23 cellular contexts compared by ENCODE assay signal in the genomic region with DNA sequence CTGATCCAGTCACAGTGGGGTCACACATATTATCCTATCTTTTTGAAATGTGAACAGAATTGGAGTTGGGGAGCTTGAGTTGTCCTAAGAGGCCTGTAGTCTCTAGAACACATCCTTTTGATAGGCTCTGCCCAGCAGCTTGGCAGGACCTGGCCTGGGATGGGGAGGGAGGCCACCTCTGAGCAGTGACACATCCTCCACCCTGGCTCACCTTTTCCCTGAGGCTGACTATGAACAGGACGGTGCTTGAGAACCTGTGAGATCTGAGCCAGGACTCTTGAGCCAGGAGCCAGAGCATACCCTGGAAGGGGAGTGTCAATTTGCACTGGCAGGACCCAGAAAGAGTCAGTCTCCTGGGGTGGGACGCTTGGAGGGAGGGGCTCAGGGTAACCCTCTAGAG. TPM values are rescaled to one million over a fixed set of nuclear protein-coding genes. Genes with fewer than 3 reads are reported as not detected.
"Had no signal": no experiment of that assay in that cellular context is flagged by ENCODE, and none has a peak within 500 bp of the region (broad histone marks: within the 10 kb centered on the region; RNA-seq: fewer than 3 reads in every experiment).

No MANE protein-coding gene starts in this region.

- H3K4me3 ChIP-seq: heart left ventricle, right atrium auricular region, smooth muscle cell, tibial nerve, upper lobe of right lung had no signal

- H3K27ac ChIP-seq: heart left ventricle, right atrium auricular region, tibial nerve, upper lobe of right lung had no signal

- H3K36me3 Mint-ChIP-seq: naive thymus-derived CD4-positive, alpha-beta T cell; stimulated activated effector memory CD8-positive, alpha-beta T cell treated with anti-CD3 and anti-CD28 coated beads, Interleukin-12 subunit alpha, Interleukin-12 subunit beta, amount 100 ng/mL, for 72 hours had no signal

- H3K36me3 ChIP-seq: heart left ventricle, right atrium auricular region, tibial nerve, upper lobe of right lung had no signal

- H3K4me1 Mint-ChIP-seq: naive thymus-derived CD4-positive, alpha-beta T cell; stimulated activated effector memory CD8-positive, alpha-beta T cell treated with anti-CD3 and anti-CD28 coated beads, Interleukin-12 subunit alpha, Interleukin-12 subunit beta, amount 100 ng/mL, for 72 hours had no signal

- H3K4me1 ChIP-seq: right atrium auricular region, tibial nerve, upper lobe of right lung had no signal

- H3K4me3 Mint-ChIP-seq: naive thymus-derived CD4-positive, alpha-beta T cell; neural crest cell; stimulated activated effector memory CD8-positive, alpha-beta T cell treated with anti-CD3 and anti-CD28 coated beads, Interleukin-12 subunit alpha, Interleukin-12 subunit beta, amount 100 ng/mL, for 72 hours; stimulated activated naive CD8-positive, alpha-beta T cell treated with anti-CD3 and anti-CD28 coated beads, Interleukin-15, Interleukin-2, amounts not matched to agents 100 ng/mL and 50 ng/mL, for 24 hours had no signal

- H3K9me3 Mint-ChIP-seq: stimulated activated effector memory CD8-positive, alpha-beta T cell treated with anti-CD3 and anti-CD28 coated beads, Interleukin-12 subunit alpha, Interleukin-12 subunit beta, amount 100 ng/mL, for 72 hours; stimulated activated naive CD8-positive, alpha-beta T cell treated with anti-CD3 and anti-CD28 coated beads, Interleukin-15, Interleukin-2, amounts not matched to agents 100 ng/mL and 50 ng/mL, for 24 hours had no signal

- H3K9me3 ChIP-seq: heart left ventricle, right atrium auricular region, upper lobe of right lung had no signal

- ATAC-seq: esophagus mucosa; heart left ventricle; naive thymus-derived CD4-positive, alpha-beta T cell; stimulated activated effector memory CD8-positive, alpha-beta T cell treated with anti-CD3 and anti-CD28 coated beads, Interleukin-12 subunit alpha, Interleukin-12 subunit beta, amount 100 ng/mL, for 72 hours; upper lobe of right lung had no signal

- H3K27ac Mint-ChIP-seq: naive thymus-derived CD4-positive, alpha-beta T cell; stimulated activated effector memory CD8-positive, alpha-beta T cell treated with anti-CD3 and anti-CD28 coated beads, Interleukin-12 subunit alpha, Interleukin-12 subunit beta, amount 100 ng/mL, for 72 hours; stimulated activated naive CD8-positive, alpha-beta T cell treated with anti-CD3 and anti-CD28 coated beads, Interleukin-15, Interleukin-2, amounts not matched to agents 100 ng/mL and 50 ng/mL, for 24 hours had no signal

- H3K27me3 ChIP-seq: right atrium auricular region had no signal

- DNase-seq: dermis blood vessel endothelial cell; effector CD4-positive, alpha-beta T cell; heart left ventricle; hippocampal formation; kidney glomerular epithelial cell; mesendoderm; naive thymus-derived CD4-positive, alpha-beta T cell; stimulated activated CD4-positive, alpha-beta T cell treated with anti-CD3 and anti-CD28 coated beads, Interleukin-4, amount 100 ng/mL, for 1 hour; stimulated activated CD8-positive, alpha-beta memory T cell treated with anti-CD3 and anti-CD28 coated beads, Interleukin-4, amount 100 ng/mL, for 48 hours; upper lobe of right lung had no signal

RNA-seq across cellular contexts. Expression of gene VAX2, which starts 17.6 kb away (rescaled TPM):
- total RNA-seq: frontal cortex; liver; lung microvascular endothelial cell; mononuclear cell; naive thymus-derived CD4-positive, alpha-beta T cell had no signal
- polyA plus RNA-seq: naive thymus-derived CD4-positive, alpha-beta T cell had no signal

RNA-seq across cellular contexts. Expression of gene ATP6V1B1, which starts 17.7 kb away (rescaled TPM):
- total RNA-seq: dermis blood vessel endothelial cell; frontal cortex; glomerular endothelial cell; liver; lung microvascular endothelial cell; mononuclear cell; naive thymus-derived CD4-positive, alpha-beta T cell; right atrium auricular region; smooth muscle cell; temporal lobe had no signal
- polyA plus RNA-seq: liver; naive thymus-derived CD4-positive, alpha-beta T cell had no signal
